ENCODE assay signal across 16 cellular contexts in the genomic region with DNA sequence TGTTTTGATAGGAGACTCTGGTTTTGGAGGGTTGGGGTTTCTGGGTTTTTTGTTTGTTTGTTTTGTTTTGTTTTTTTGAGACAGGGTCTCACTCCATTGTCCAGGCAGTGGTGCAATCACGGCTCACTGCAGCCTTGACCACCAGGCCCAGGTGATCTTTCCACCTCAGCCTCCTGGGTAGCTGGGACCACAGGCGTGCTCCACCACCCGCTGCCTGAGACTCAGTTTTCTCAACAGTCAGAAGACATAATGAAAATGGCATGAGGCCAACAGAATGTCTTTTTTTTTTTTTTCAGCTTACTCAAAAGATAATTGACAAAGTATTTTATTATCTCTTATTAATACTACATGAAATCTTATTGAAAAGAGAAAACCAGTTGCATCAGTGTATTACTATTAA. TPM values are rescaled to one million over a fixed set of nuclear protein-coding genes. Genes with fewer than 3 reads are reported as not detected.
DNase-seq lines count a peak whose midpoint lies in the region; ATAC-seq and FAIRE-seq lines count a peak whose summit lies in the region.
"Had no signal": no experiment of that assay in that cellular context is flagged by ENCODE, and none has a peak within 500 bp of the region (broad histone marks: within the 10 kb centered on the region; RNA-seq: fewer than 3 reads in every experiment).

No MANE protein-coding gene starts in this region.

- CTCF ChIA-PET in T-cell (lab: Charles Lee) = interaction anchor here in 1 of 2 donors (0.8 kb wide), 1 partner anchor 11 kb away, joined by 3 read pairs; no protein-coding TSS in a partner anchor

- no peak for ATAC-seq in T-cell (replicated peaks in 1 of 4)
- no peak for ATAC-seq in effector memory CD8-positive, alpha-beta T cell (replicated peaks)
- ATAC-seq in sciatic nerve = no peak
- ATAC-seq: GM23338 had no signal

- no peaks in the 10 kb centered on the region for H3K9me3 Mint-ChIP-seq in activated naive CD4-positive, alpha-beta T cell treated with anti-CD3 and anti-CD28 coated beads, Interleukin-2, amount 50 U/mL, for 24 hours
- no peaks in the 10 kb centered on the region for H3K9me3 Mint-ChIP-seq in T-cell
- H3K9me3 Mint-ChIP-seq in effector memory CD8-positive, alpha-beta T cell = no peaks in the 10 kb centered on the region
- H3K9me3 Mint-ChIP-seq: CD14-positive monocyte, GM23338, IgD-negative memory B cell had no signal

- no peak for DNase-seq in activated naive CD4-positive, alpha-beta T cell treated with Interleukin-2 at 50 U/mL for 16 hours
- DNase-seq in T-cell = no peak
- DNase-seq in effector memory CD8-positive, alpha-beta T cell = no peak
- peak; percentile 3 for DNase-seq in stimulated activated CD8-positive, alpha-beta memory T cell treated with anti-CD3 and anti-CD28 coated beads, Interleukin-4, amount 100 ng/mL, for 48 hours
- no peak for DNase-seq in sciatic nerve (ENCODE audit: low spot score)
- no peak for DNase-seq in pons (ENCODE audit: low spot score)
- DNase-seq in HTR-8/SVneo (ENCODE audit: insufficient read length, low spot score) = no peak
- DNase-seq: MV-4-11, NCI-H1417 treated with DMSO at 0.1 percent for 48 hours, NCI-H2029 treated with DMSO at 0.1 percent for 48 hours, NCI-H510A, Peyer's patch had no signal

- no peak overlapping the region for H3K4me3 Mint-ChIP-seq in activated naive CD4-positive, alpha-beta T cell treated with anti-CD3 and anti-CD28 coated beads, Interleukin-2, amount 50 U/mL, for 24 hours
- H3K4me3 Mint-ChIP-seq in T-cell = peak overlapping the region in 1 of 3 donors; percentile 4
- H3K4me3 Mint-ChIP-seq in effector memory CD8-positive, alpha-beta T cell = no peak overlapping the region
- H3K4me3 Mint-ChIP-seq: CD14-positive monocyte, GM23338, IgD-negative memory B cell had no signal

- H3K36me3 Mint-ChIP-seq in activated naive CD4-positive, alpha-beta T cell treated with anti-CD3 and anti-CD28 coated beads, Interleukin-2, amount 50 U/mL, for 24 hours = peaks cover 3% of the 10 kb centered on the region
- H3K36me3 Mint-ChIP-seq in T-cell = peaks cover 19% of the 10 kb centered on the region
- peaks cover 33% of the 10 kb centered on the region for H3K36me3 Mint-ChIP-seq in effector memory CD8-positive, alpha-beta T cell (ENCODE audit: insufficient read depth)

- POLR2A ChIA-PET in T-cell (lab: Charles Lee) = interaction anchor here in 1 of 2 donors (0.5 kb wide), 1 partner anchor 250 kb away, joined by 3 read pairs; no protein-coding TSS in a partner anchor

- intact Hi-C loops in sciatic nerve (cut with DNase I) = no loop called here

- H3K27me3 Mint-ChIP-seq in activated naive CD4-positive, alpha-beta T cell treated with anti-CD3 and anti-CD28 coated beads, Interleukin-2, amount 50 U/mL, for 24 hours = no peaks in the 10 kb centered on the region
- H3K27me3 Mint-ChIP-seq in T-cell = no peaks in the 10 kb centered on the region
- no peaks in the 10 kb centered on the region for H3K27me3 Mint-ChIP-seq in effector memory CD8-positive, alpha-beta T cell
- H3K27me3 Mint-ChIP-seq: IgD-negative memory B cell had no signal

- FAIRE-seq in HTR-8/SVneo (lab: Jason Lieb, UNC) = no peak

- H3K27ac Mint-ChIP-seq in activated naive CD4-positive, alpha-beta T cell treated with anti-CD3 and anti-CD28 coated beads, Interleukin-2, amount 50 U/mL, for 24 hours = peak overlapping the region; percentile 76
- H3K27ac Mint-ChIP-seq in T-cell = peak overlapping the region; percentile 80 to 88
- peak overlapping the region; percentile 18 to 67 for H3K27ac Mint-ChIP-seq in effector memory CD8-positive, alpha-beta T cell
- H3K27ac Mint-ChIP-seq: GM23338 had no signal

- peaks cover 19% of the 10 kb centered on the region for H3K4me1 Mint-ChIP-seq in activated naive CD4-positive, alpha-beta T cell treated with anti-CD3 and anti-CD28 coated beads, Interleukin-2, amount 50 U/mL, for 24 hours
- peaks cover 17 to 21% (median 19%) of the 10 kb centered on the region in 3 donors for H3K4me1 Mint-ChIP-seq in T-cell
- peaks cover 6 to 12% of the 10 kb centered on the region in 2 donors for H3K4me1 Mint-ChIP-seq in effector memory CD8-positive, alpha-beta T cell (ENCODE audit: low read depth in 2 of 2)
- H3K4me1 Mint-ChIP-seq: GM23338 had no signal

RNA-seq across cellular contexts. Expression of gene TNIP2, which starts 32.4 kb away (rescaled TPM):
- 10 to 100 TPM; 39.5 to 65.3 (median 59.1) TPM for total RNA-seq in T-cell
- 34.9 TPM for total RNA-seq in sciatic nerve
